In the genomic region with DNA sequence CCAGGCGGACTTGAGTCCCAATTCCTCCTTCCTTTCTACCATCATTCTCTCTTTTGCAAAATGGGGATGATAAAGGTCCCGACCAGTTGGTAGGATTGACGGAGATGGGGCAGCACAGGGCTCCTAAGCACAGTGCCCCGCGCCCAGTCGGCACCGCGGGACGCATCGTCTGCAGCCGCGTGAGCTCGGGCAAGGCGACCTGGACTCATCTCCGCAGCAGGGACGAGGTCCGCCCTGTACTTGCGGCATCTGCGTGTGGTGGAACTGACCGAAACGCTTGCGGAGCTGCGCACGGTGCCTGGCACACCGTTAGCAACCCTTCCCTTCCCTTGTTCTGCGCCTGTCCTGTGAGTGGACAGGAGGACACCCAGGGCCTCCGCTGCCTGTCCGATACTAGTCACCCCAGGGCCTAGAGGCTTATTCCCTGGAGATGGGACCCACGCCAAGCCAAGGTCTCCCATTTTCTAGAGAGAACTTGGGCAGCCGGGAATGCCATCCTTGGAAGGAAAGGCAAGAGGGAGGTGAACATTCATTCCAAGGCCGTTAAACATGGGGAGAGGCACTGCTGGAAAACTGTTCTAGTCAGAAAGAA, we compare ENCODE assay signal across 9 cellular contexts.
DNase-seq lines count a peak whose midpoint lies in the region; ATAC-seq and TF ChIP-seq lines count a peak whose summit lies in the region.
"Had no signal": no experiment of that assay in that cellular context is flagged by ENCODE, and none has a peak within 500 bp of the region (broad histone marks: within the 10 kb centered on the region; RNA-seq: fewer than 3 reads in every experiment).

No MANE protein-coding gene starts in this region.

- WGBS in suprapubic skin: 68% methylated on average over 21 of the region's 31 CpGs

- H3K4me3 ChIP-seq in breast epithelium (peak overlapping the region; percentile 24 to 61 (median 28)), lower lobe of right lung (peak overlapping the region; percentile 39), suprapubic skin (peak overlapping the region; percentile 34)

- no peak for TF ChIP-seq CTCF in breast epithelium (IDR thresholded peaks at IDR 0.05)
- no peak for TF ChIP-seq CTCF in lower lobe of right lung (IDR thresholded peaks at IDR 0.05)
- no peak for TF ChIP-seq CTCF in suprapubic skin (IDR thresholded peaks at IDR 0.05)

- peaks cover 11% of the 10 kb centered on the region for H3K9me3 Mint-ChIP-seq in activated CD4-positive, alpha-beta memory T cell treated with anti-CD3 and anti-CD28 coated beads for 36 hours
- no peaks in the 10 kb centered on the region for H3K9me3 Mint-ChIP-seq in activated CD4-positive, alpha-beta memory T cell treated with anti-CD3 and anti-CD28 coated beads, Interleukin-2, amount 10 ng/mL, durations not matched to agents 7 days and 5 days

- no peak overlapping the region for H3K27ac Mint-ChIP-seq in activated CD4-positive, alpha-beta memory T cell treated with anti-CD3 and anti-CD28 coated beads for 36 hours
- no peak overlapping the region for H3K27ac Mint-ChIP-seq in activated CD4-positive, alpha-beta memory T cell treated with anti-CD3 and anti-CD28 coated beads, Interleukin-2, amount 10 ng/mL, durations not matched to agents 7 days and 5 days

- no peak for DNase-seq in activated CD4-positive, alpha-beta memory T cell treated with anti-CD3 and anti-CD28 coated beads for 36 hours
- no peak for DNase-seq in activated CD4-positive, alpha-beta memory T cell treated with anti-CD3 and anti-CD28 coated beads, Interleukin-2, amount 10 ng/mL, durations not matched to agents 7 days and 5 days
- DNase-seq in breast epithelium (ENCODE audit: low spot score in 2 of 2) (no peak), lower lobe of right lung (no peak), suprapubic skin (ENCODE audit: low spot score in 2 of 2) (no peak), left colon (no peak), T-helper 9 cell (no peak)

- POLR2A ChIA-PET in activated CD4-positive, alpha-beta memory T cell treated with anti-CD3 and anti-CD28 coated beads for 36 hours (lab: Charles Lee): no interaction called here
- POLR2A ChIA-PET in activated CD4-positive, alpha-beta memory T cell treated with anti-CD3 and anti-CD28 coated beads, Interleukin-2, amount 10 ng/mL, durations not matched to agents 7 days and 5 days (lab: Charles Lee): no interaction called here

- H3K27me3 ChIP-seq in breast epithelium (peaks cover 0 to 21% of the 10 kb centered on the region in 2 donors), lower lobe of right lung (ENCODE audit: low read depth) (peaks cover 28% of the 10 kb centered on the region), suprapubic skin (peaks cover 22% of the 10 kb centered on the region)

- ATAC-seq in lower lobe of right lung (no peak), HG03457 (IDR thresholded peaks at IDR 0.05; ENCODE audit: unreplicated experiment) (no peak), left colon (no peak)

- intact Hi-C loops in activated CD4-positive, alpha-beta memory T cell treated with anti-CD3 and anti-CD28 coated beads for 36 hours (cut with micrococcal nuclease): loop anchor here (1.0 kb wide), 1 partner anchor 659 kb away; no protein-coding TSS in a partner anchor
- intact Hi-C loops in breast epithelium (cut with DNase I; ENCODE audit: low total_unique reads) (loop anchor here (5.0 kb wide), 2 partner anchors 938 to 948 kb away; no protein-coding TSS in a partner anchor), lower lobe of right lung (cut with DNase I) (loop anchor here (5.0 kb wide), 1 partner anchor 658 kb away; no protein-coding TSS in a partner anchor), left colon (cut with DNase I, micrococcal nuclease) (loop anchor here (5.0 to 10.0 kb wide), 2 partner anchors 655 to 658 kb away; no protein-coding TSS in a partner anchor)

- H3K9me3 ChIP-seq in breast epithelium (peaks cover 6 to 9% of the 10 kb centered on the region in 2 donors), lower lobe of right lung (peaks cover 7% of the 10 kb centered on the region), suprapubic skin (no peaks in the 10 kb centered on the region)

- H3K4me1 Mint-ChIP-seq in activated CD4-positive, alpha-beta memory T cell treated with anti-CD3 and anti-CD28 coated beads for 36 hours (ENCODE audit: low read depth): peaks cover 7% of the 10 kb centered on the region
- H3K4me1 Mint-ChIP-seq in activated CD4-positive, alpha-beta memory T cell treated with anti-CD3 and anti-CD28 coated beads, Interleukin-2, amount 10 ng/mL, durations not matched to agents 7 days and 5 days: peaks cover 7% of the 10 kb centered on the region

- H3K36me3 Mint-ChIP-seq in activated CD4-positive, alpha-beta memory T cell treated with anti-CD3 and anti-CD28 coated beads for 36 hours: no peaks in the 10 kb centered on the region
- H3K36me3 Mint-ChIP-seq in activated CD4-positive, alpha-beta memory T cell treated with anti-CD3 and anti-CD28 coated beads, Interleukin-2, amount 10 ng/mL, durations not matched to agents 7 days and 5 days (ENCODE audit: low read depth): no peaks in the 10 kb centered on the region

- CTCF ChIA-PET in activated CD4-positive, alpha-beta memory T cell treated with anti-CD3 and anti-CD28 coated beads for 36 hours (lab: Charles Lee): interaction anchor here (0.7 to 2.7 kb wide), 21 partner anchors 8 to 955 kb away, joined by 3 to 15 read pairs (median 4); no protein-coding TSS in a partner anchor
- CTCF ChIA-PET in activated CD4-positive, alpha-beta memory T cell treated with anti-CD3 and anti-CD28 coated beads, Interleukin-2, amount 10 ng/mL, durations not matched to agents 7 days and 5 days (lab: Charles Lee): interaction anchor here (0.7 to 2.2 kb wide), 19 partner anchors 8 to 951 kb away, joined by 3 to 12 read pairs (median 5); no protein-coding TSS in a partner anchor

- H3K27me3 Mint-ChIP-seq in activated CD4-positive, alpha-beta memory T cell treated with anti-CD3 and anti-CD28 coated beads for 36 hours: peaks cover 36% of the 10 kb centered on the region
- H3K27me3 Mint-ChIP-seq in activated CD4-positive, alpha-beta memory T cell treated with anti-CD3 and anti-CD28 coated beads, Interleukin-2, amount 10 ng/mL, durations not matched to agents 7 days and 5 days: peaks cover 32% of the 10 kb centered on the region

- H3K27ac ChIP-seq in breast epithelium (no peak overlapping the region), lower lobe of right lung (no peak overlapping the region), suprapubic skin (no peak overlapping the region)

- H3K4me1 ChIP-seq in breast epithelium (no peaks in the 10 kb centered on the region), lower lobe of right lung (peaks cover 13% of the 10 kb centered on the region), suprapubic skin (peaks cover 26% of the 10 kb centered on the region)

- peak overlapping the region; percentile 20 for H3K4me3 Mint-ChIP-seq in activated CD4-positive, alpha-beta memory T cell treated with anti-CD3 and anti-CD28 coated beads for 36 hours
- H3K4me3 Mint-ChIP-seq in activated CD4-positive, alpha-beta memory T cell treated with anti-CD3 and anti-CD28 coated beads, Interleukin-2, amount 10 ng/mL, durations not matched to agents 7 days and 5 days: no peak overlapping the region

- TF ChIP-seq EP300 in suprapubic skin (IDR thresholded peaks at IDR 0.05): no peak

- TF ChIP-seq POLR2A in breast epithelium (IDR thresholded peaks at IDR 0.05) (no peak), suprapubic skin (IDR thresholded peaks at IDR 0.05) (no peak)

- H3K36me3 ChIP-seq in breast epithelium: no peaks in the 10 kb centered on the region
- no peaks in the 10 kb centered on the region for H3K36me3 ChIP-seq in lower lobe of right lung
- no peaks in the 10 kb centered on the region for H3K36me3 ChIP-seq in suprapubic skin
- H3K36me3 ChIP-seq: WERI-Rb-1 had no signal
